Comparison of ENCODE assay signal across 18 cellular contexts in the genomic region with DNA sequence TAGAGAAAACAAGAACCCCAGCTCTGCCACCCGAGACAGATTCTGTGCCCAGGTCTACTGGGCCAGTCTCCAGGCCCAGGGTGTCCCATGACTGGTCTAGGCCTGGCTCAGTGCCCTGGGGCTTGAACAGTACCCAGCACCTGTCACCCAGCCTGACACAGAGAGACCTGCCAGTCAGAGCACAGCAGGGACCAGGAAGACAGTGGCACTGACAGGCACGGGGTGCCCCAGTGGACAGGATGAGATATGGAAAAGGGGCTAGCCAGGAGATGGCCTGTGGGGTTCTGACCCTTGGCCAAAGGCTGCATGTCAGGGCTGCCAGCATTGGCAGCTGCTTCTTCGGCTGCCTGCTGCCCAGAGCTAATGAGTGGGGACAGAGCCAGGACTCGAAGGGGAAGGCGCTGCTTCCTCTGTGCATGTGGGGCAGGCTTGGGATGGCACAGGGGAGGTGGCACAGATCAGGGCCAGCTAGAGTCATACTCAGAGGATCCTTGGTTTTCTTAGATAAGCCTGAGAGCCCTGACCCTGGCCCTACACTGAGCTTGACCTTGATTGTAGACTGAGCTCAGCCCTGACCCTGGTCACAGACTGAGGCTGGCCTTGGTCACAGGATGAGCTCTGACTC. TPM values are rescaled to one million over a fixed set of nuclear protein-coding genes. Genes with fewer than 3 reads are reported as not detected.
DNase-seq lines count a peak whose midpoint lies in the region; ATAC-seq, FAIRE-seq and TF ChIP-seq lines count a peak whose summit lies in the region.
"Had no signal": no experiment of that assay in that cellular context is flagged by ENCODE, and none has a peak within 500 bp of the region (broad histone marks: within the 10 kb centered on the region; RNA-seq: fewer than 3 reads in every experiment).

No MANE protein-coding gene starts in this region.

- no peaks in the 10 kb centered on the region for H3K9me3 Mint-ChIP-seq in neural crest cell
- no peaks in the 10 kb centered on the region for H3K9me3 Mint-ChIP-seq in activated CD4-positive, alpha-beta memory T cell treated with anti-CD3 and anti-CD28 coated beads, Interleukin-2, amount 10 ng/mL, durations not matched to agents 7 days and 5 days
- H3K9me3 Mint-ChIP-seq: activated naive CD4-positive, alpha-beta T cell treated with anti-CD3 and anti-CD28 coated beads, Interleukin-2, amount 50 U/mL, for 72 hours; naive thymus-derived CD4-positive, alpha-beta T cell had no signal

- H3K4me1 ChIP-seq in right lobe of liver, result peaks cover 0 to 14% (median 4%) of the 10 kb centered on the region in 4 donors
- no peaks in the 10 kb centered on the region for H3K4me1 ChIP-seq in HepG2 (ENCODE audit: insufficient read depth, low read length)
- peaks cover 0 to 29% (median 16%) of the 10 kb centered on the region in 4 donors for H3K4me1 ChIP-seq in tibial artery
- H3K4me1 ChIP-seq: Peyer's patch had no signal

- POLR2A ChIA-PET in HepG2 (lab: Yijun Ruan, JAX), result no interaction called here
- POLR2A ChIA-PET in activated CD4-positive, alpha-beta memory T cell treated with anti-CD3 and anti-CD28 coated beads, Interleukin-2, amount 10 ng/mL, durations not matched to agents 7 days and 5 days (lab: Charles Lee), result no interaction called here

- DNase-seq in right lobe of liver (peak; percentile 76 to 89 (median 86)), HepG2 (ENCODE audit: low spot score) (no peak), neural crest cell (ENCODE audit: low read depth, low spot score) (no peak), tibial artery (peak; percentile 59 to 90), COR-L47 (lab: John Stamatoyannopoulos, UW) (no peak)
- DNase-seq in activated CD4-positive, alpha-beta memory T cell treated with anti-CD3 and anti-CD28 coated beads, Interleukin-2, amount 10 ng/mL, durations not matched to agents 7 days and 5 days, result no peak
- no peak for DNase-seq in activated CD4-positive, alpha-beta T cell treated with anti-CD3 and anti-CD28 coated beads, Interleukin-2, amount 50 U/mL, for 48 hours
- DNase-seq: activated CD8-positive, alpha-beta memory T cell treated with anti-CD3 and anti-CD28 coated beads, Interleukin-2, amount 10 ng/mL, durations not matched to agents 7 days and 5 days; DMS79 treated with DMSO at 0.1 percent for 48 hours; kidney; naive thymus-derived CD4-positive, alpha-beta T cell; Peyer's patch; T1000 had no signal

- no peaks in the 10 kb centered on the region for H3K27me3 ChIP-seq in right lobe of liver
- H3K27me3 ChIP-seq in HepG2 (ENCODE audit: control insufficient read depth in 1 of 2, insufficient read depth in 2 of 2, low read length in 2 of 2), result peaks cover 0 to 34% of the 10 kb centered on the region in 2 experiments; a peak in 2 of 5 replicates
- H3K27me3 ChIP-seq in tibial artery, result peaks cover 0 to 6% of the 10 kb centered on the region in 2 donors
- H3K27me3 ChIP-seq: Peyer's patch had no signal

- H4K20me1 ChIP-seq in HepG2 (ENCODE audit: insufficient read depth, low read length), result no peaks in the 10 kb centered on the region

- no peaks in the 10 kb centered on the region for H3K9me3 ChIP-seq in right lobe of liver
- H3K9me3 ChIP-seq in HepG2 (ENCODE audit: low read length), result no peaks in the 10 kb centered on the region
- no peaks in the 10 kb centered on the region for H3K9me3 ChIP-seq in tibial artery
- H3K9me3 ChIP-seq: Peyer's patch had no signal

- ATAC-seq in right lobe of liver (peak; percentile 90 to 96 (median 92)), HepG2 (no peak), esophagus mucosa (peak; percentile 43)
- ATAC-seq: activated CD8-positive, alpha-beta memory T cell treated with anti-CD3 and anti-CD28 coated beads, Interleukin-2, amount 10 ng/mL, durations not matched to agents 7 days and 5 days; activated naive CD4-positive, alpha-beta T cell treated with anti-CD3 and anti-CD28 coated beads, Interleukin-2, amount 50 U/mL, for 72 hours; GM12878; naive thymus-derived CD4-positive, alpha-beta T cell had no signal

- no peaks in the 10 kb centered on the region for H3K27me3 Mint-ChIP-seq in neural crest cell (ENCODE audit: low read depth)
- H3K27me3 Mint-ChIP-seq in activated CD4-positive, alpha-beta memory T cell treated with anti-CD3 and anti-CD28 coated beads, Interleukin-2, amount 10 ng/mL, durations not matched to agents 7 days and 5 days, result peaks cover 14% of the 10 kb centered on the region

- no peaks in the 10 kb centered on the region for H3K79me2 ChIP-seq in HepG2 (ENCODE audit: insufficient read depth, low read length)

- no TSS peak for BruUV-seq in HepG2 (replicated peaks; lab: Mats Ljungman, UMichigan)

- H3K27ac Mint-ChIP-seq in neural crest cell (ENCODE audit: unreplicated experiment), result peak overlapping the region; percentile 52
- H3K27ac Mint-ChIP-seq in activated CD4-positive, alpha-beta memory T cell treated with anti-CD3 and anti-CD28 coated beads, Interleukin-2, amount 10 ng/mL, durations not matched to agents 7 days and 5 days, result no peak overlapping the region
- H3K27ac Mint-ChIP-seq: activated CD8-positive, alpha-beta memory T cell treated with anti-CD3 and anti-CD28 coated beads, Interleukin-2, amount 10 ng/mL, durations not matched to agents 7 days and 5 days; naive thymus-derived CD4-positive, alpha-beta T cell had no signal

- H3K36me3 ChIP-seq in right lobe of liver, result no peaks in the 10 kb centered on the region
- no peaks in the 10 kb centered on the region for H3K36me3 ChIP-seq in HepG2 (replicated peaks in 1 of 2; ENCODE audit: control insufficient read depth in 1 of 2, insufficient read depth in 2 of 2, low read length in 2 of 2)
- no peaks in the 10 kb centered on the region for H3K36me3 ChIP-seq in tibial artery
- H3K36me3 ChIP-seq: Peyer's patch had no signal

- TF ChIP-seq CTCF in right lobe of liver (IDR thresholded peaks at IDR 0.05) (no peak), HepG2 (CRISPR knock-in tag; IDR thresholded peaks at IDR 0.05) (no peak), neural crest cell (conservative IDR thresholded peaks at IDR 0.05) (no peak), tibial artery (IDR thresholded peaks at IDR 0.05) (no peak)

- no peak for TF ChIP-seq RAD21 in HepG2 (CRISPR knock-in tag; IDR thresholded peaks at IDR 0.05)

- no peak overlapping the region for H3K4me2 ChIP-seq in HepG2 (ENCODE audit: low read depth, low read length)

- no peak for FAIRE-seq in HepG2 (lab: Jason Lieb, UNC)
- FAIRE-seq: GM12878, H54, kidney had no signal

- H3K27ac ChIP-seq in right lobe of liver (no peak overlapping the region), HepG2 (ENCODE audit: extremely low read length, insufficient read depth, low read length) (no peak overlapping the region), tibial artery (peak overlapping the region; percentile 1 to 42)
- H3K27ac ChIP-seq: Peyer's patch had no signal

- H3K4me1 Mint-ChIP-seq in neural crest cell, result peaks cover 35% of the 10 kb centered on the region
- H3K4me1 Mint-ChIP-seq in activated CD4-positive, alpha-beta memory T cell treated with anti-CD3 and anti-CD28 coated beads, Interleukin-2, amount 10 ng/mL, durations not matched to agents 7 days and 5 days, result no peaks in the 10 kb centered on the region
- H3K4me1 Mint-ChIP-seq: activated CD8-positive, alpha-beta memory T cell treated with anti-CD3 and anti-CD28 coated beads, Interleukin-2, amount 10 ng/mL, durations not matched to agents 7 days and 5 days; naive thymus-derived CD4-positive, alpha-beta T cell had no signal

- in situ Hi-C loops in HepG2 (cut with HindIII; ENCODE audit: extremely low pct_ligation_motif_present, low pct_unique_long_range_greater_than_20kb), result no loop called here

- TF ChIP-seq EP300 in HepG2 (IDR thresholded peaks at IDR 0.05; ENCODE audit: low read depth in 2 of 2, low read length in 2 of 2) (no peak), HepG2 (CRISPR knock-in tag; IDR thresholded peaks at IDR 0.05; ENCODE audit: borderline replicate concordance) (no peak)

- CTCF ChIA-PET in HepG2 (lab: Yijun Ruan, JAX; ENCODE audit: low intra/inter-chr PET ratio, low total read pairs), result no interaction called here
- CTCF ChIA-PET in activated CD4-positive, alpha-beta memory T cell treated with anti-CD3 and anti-CD28 coated beads, Interleukin-2, amount 10 ng/mL, durations not matched to agents 7 days and 5 days (lab: Charles Lee), result interaction anchor here (0.6 kb wide), 1 partner anchor 203 kb away, joined by 3 read pairs; no protein-coding TSS in a partner anchor

- no peak overlapping the region for H3K4me3 ChIP-seq in right lobe of liver
- H3K4me3 ChIP-seq in HepG2 (replicated peaks in 1 of 3; ENCODE audit: insufficient read depth in 1 of 3, low read depth in 2 of 3, low read length in 3 of 3), result no peak overlapping the region
- no peak overlapping the region for H3K4me3 ChIP-seq in tibial artery
- H3K4me3 ChIP-seq: GM12878, Peyer's patch had no signal

- H3K9ac ChIP-seq in HepG2 (ENCODE audit: insufficient read depth, low read depth, low read length), result no peak overlapping the region

- no peak overlapping the region for H2AFZ ChIP-seq in HepG2 (ENCODE audit: low read length)

- H3K36me3 Mint-ChIP-seq in neural crest cell (ENCODE audit: low read depth), result no peaks in the 10 kb centered on the region
- H3K36me3 Mint-ChIP-seq in activated CD4-positive, alpha-beta memory T cell treated with anti-CD3 and anti-CD28 coated beads, Interleukin-2, amount 10 ng/mL, durations not matched to agents 7 days and 5 days (ENCODE audit: low read depth), result no peaks in the 10 kb centered on the region
- H3K36me3 Mint-ChIP-seq: activated CD8-positive, alpha-beta memory T cell treated with anti-CD3 and anti-CD28 coated beads, Interleukin-2, amount 10 ng/mL, durations not matched to agents 7 days and 5 days; activated naive CD4-positive, alpha-beta T cell treated with anti-CD3 and anti-CD28 coated beads, Interleukin-2, amount 50 U/mL, for 72 hours; naive thymus-derived CD4-positive, alpha-beta T cell had no signal

- intact Hi-C loops in right lobe of liver (cut with DNase I) (no loop called here), HepG2 (cut with micrococcal nuclease; ENCODE audit: unreplicated experiment) (no loop called here), tibial artery (cut with DNase I; ENCODE audit: low total_unique reads) (no loop called here)

- no CpG with 5 or more reads among the region's 5 CpGs for WGBS in right lobe of liver (ENCODE audit: insufficient coverage, low coverage, low lambda C conversion rate, missing lambda C conversion rate)
- WGBS in HepG2 (ENCODE audit: low lambda C conversion rate), result 40% methylated on average over 4 of the region's 5 CpGs

- TF ChIP-seq POLR2A in right lobe of liver (IDR thresholded peaks at IDR 0.05) (no peak), HepG2 (IDR thresholded peaks at IDR 0.05; ENCODE audit: insufficient read depth in 1 of 2, low read depth in 2 of 2, low read length in 2 of 2) (no peak)

- no peak overlapping the region for H3K4me3 Mint-ChIP-seq in neural crest cell
- no peak overlapping the region for H3K4me3 Mint-ChIP-seq in activated CD4-positive, alpha-beta memory T cell treated with anti-CD3 and anti-CD28 coated beads, Interleukin-2, amount 10 ng/mL, durations not matched to agents 7 days and 5 days
- H3K4me3 Mint-ChIP-seq: activated CD8-positive, alpha-beta memory T cell treated with anti-CD3 and anti-CD28 coated beads, Interleukin-2, amount 10 ng/mL, durations not matched to agents 7 days and 5 days; naive thymus-derived CD4-positive, alpha-beta T cell had no signal

RNA-seq across cellular contexts. Expression of gene CCDC33, which starts 15.2 kb away (rescaled TPM):
- total RNA-seq in right lobe of liver (not detected), HepG2 (2016; rRNA removed; fragmentation: Illumina TruSeq; extraction: Trizol) (not detected in 2 replicates), esophagus mucosa (0.32 TPM), neural crest cell (15.1 and 15.6 TPM in 2 replicates)
- not detected in 2 replicates for total RNA-seq in HepG2 (2016; cell fraction: cytosol; rRNA removed; fragmentation: Illumina TruSeq; extraction: Trizol; ENCODE audit: low read depth)
- total RNA-seq in HepG2 (2016; cell fraction: insoluble cytoplasmic fraction; rRNA removed; fragmentation: Illumina TruSeq; extraction: Trizol), result not detected in 2 replicates
- 0.14 and 0.53 TPM in 2 replicates for total RNA-seq in HepG2 (2016; cell fraction: membrane; rRNA removed; fragmentation: Illumina TruSeq; extraction: Trizol)
- not detected in 2 replicates for total RNA-seq in HepG2 (2016; cell fraction: nucleus; rRNA removed; fragmentation: Illumina TruSeq; extraction: Trizol)
- 0.08 and 0.30 TPM in 2 replicates for polyA plus RNA-seq in HepG2 (2011; rRNA removed)
- polyA plus RNA-seq in HepG2 (2011; cell fraction: cytosol; rRNA removed), result 0.05 and 0.09 TPM in 2 replicates
- polyA plus RNA-seq in HepG2 (2011; cell fraction: nucleus; rRNA removed), result 0.35 TPM in 1 of 2 replicates, not detected in the other
- 0.20 TPM in 1 of 2 replicates, not detected in the other for polyA plus RNA-seq in HepG2 (2012)
- polyA plus RNA-seq in HepG2 (2016; cell fraction: cytosol; fragmentation: Illumina TruSeq; extraction: Trizol; ENCODE audit: low read depth), result 0.25 and 0.37 TPM in 2 replicates
- polyA plus RNA-seq in HepG2 (2016; cell fraction: insoluble cytoplasmic fraction; fragmentation: Illumina TruSeq; extraction: Trizol; ENCODE audit: low read depth), result not detected in 2 replicates
- polyA plus RNA-seq in HepG2 (2016; cell fraction: membrane; fragmentation: Illumina TruSeq; extraction: Trizol; ENCODE audit: low read depth), result 0.37 and 0.68 TPM in 2 replicates
- not detected in 2 replicates for polyA plus RNA-seq in HepG2 (2016; cell fraction: nucleus; fragmentation: Illumina TruSeq; extraction: Trizol; ENCODE audit: insufficient read depth, low read depth)
- polyA minus RNA-seq in HepG2 (2011; rRNA and poly(A)+ RNA removed; ENCODE audit: low replicate concordance), result 0.14 TPM in 1 of 2 replicates, not detected in the other
- polyA minus RNA-seq in HepG2 (2011; cell fraction: cytosol; rRNA and poly(A)+ RNA removed), result not detected in 2 replicates
- polyA minus RNA-seq in HepG2 (2011; cell fraction: nucleus; rRNA and poly(A)+ RNA removed), result not detected in 2 replicates
- not detected for total RNA-seq in activated CD4-positive, alpha-beta memory T cell treated with anti-CD3 and anti-CD28 coated beads, Interleukin-2, amount 10 ng/mL, durations not matched to agents 7 days and 5 days
- total RNA-seq: activated CD8-positive, alpha-beta memory T cell treated with anti-CD3 and anti-CD28 coated beads, Interleukin-2, amount 10 ng/mL, durations not matched to agents 7 days and 5 days; activated naive CD4-positive, alpha-beta T cell treated with anti-CD3 and anti-CD28 coated beads, Interleukin-2, amount 50 U/mL, for 72 hours; naive thymus-derived CD4-positive, alpha-beta T cell; NCI-H460 had no signal
- polyA plus RNA-seq: naive thymus-derived CD4-positive, alpha-beta T cell had no signal

RNA-seq across cellular contexts. Expression of gene STRA6, which starts 48.7 kb away (rescaled TPM):
- under 1 TPM in 1 of 6 experiments, not detected in 5; 0.12 TPM for total RNA-seq in right lobe of liver
- total RNA-seq in HepG2 (2016; rRNA removed; fragmentation: Illumina TruSeq; extraction: Trizol), result 0.81 and 2.1 TPM in 2 replicates
- 0.81 and 1.1 TPM in 2 replicates for total RNA-seq in HepG2 (2016; cell fraction: cytosol; rRNA removed; fragmentation: Illumina TruSeq; extraction: Trizol; ENCODE audit: low read depth)
- 0.77 and 3.1 TPM in 2 replicates for total RNA-seq in HepG2 (2016; cell fraction: insoluble cytoplasmic fraction; rRNA removed; fragmentation: Illumina TruSeq; extraction: Trizol)
- total RNA-seq in HepG2 (2016; cell fraction: membrane; rRNA removed; fragmentation: Illumina TruSeq; extraction: Trizol), result 0.83 and 1.1 TPM in 2 replicates
- 2.8 and 4.4 TPM in 2 replicates for total RNA-seq in HepG2 (2016; cell fraction: nucleus; rRNA removed; fragmentation: Illumina TruSeq; extraction: Trizol)
- polyA plus RNA-seq in HepG2 (2011; rRNA removed), result 1.6 TPM in 2 replicates
- 0.79 and 1.0 TPM in 2 replicates for polyA plus RNA-seq in HepG2 (2011; cell fraction: cytosol; rRNA removed)
- 5.5 and 10.9 TPM in 2 replicates for polyA plus RNA-seq in HepG2 (2011; cell fraction: nucleus; rRNA removed)
- polyA plus RNA-seq in HepG2 (2012), result 0.88 and 1.1 TPM in 2 replicates
- polyA plus RNA-seq in HepG2 (2016; cell fraction: cytosol; fragmentation: Illumina TruSeq; extraction: Trizol; ENCODE audit: low read depth), result 0.44 and 0.51 TPM in 2 replicates
- polyA plus RNA-seq in HepG2 (2016; cell fraction: insoluble cytoplasmic fraction; fragmentation: Illumina TruSeq; extraction: Trizol; ENCODE audit: low read depth), result 0.60 and 2.1 TPM in 2 replicates
- polyA plus RNA-seq in HepG2 (2016; cell fraction: membrane; fragmentation: Illumina TruSeq; extraction: Trizol; ENCODE audit: low read depth), result 0.18 and 0.78 TPM in 2 replicates
- 6.0 and 6.9 TPM in 2 replicates for polyA plus RNA-seq in HepG2 (2016; cell fraction: nucleus; fragmentation: Illumina TruSeq; extraction: Trizol; ENCODE audit: insufficient read depth, low read depth)
- 2.4 and 2.8 TPM in 2 replicates for polyA minus RNA-seq in HepG2 (2011; rRNA and poly(A)+ RNA removed; ENCODE audit: low replicate concordance)
- 0.59 and 1.4 TPM in 2 replicates for polyA minus RNA-seq in HepG2 (2011; cell fraction: cytosol; rRNA and poly(A)+ RNA removed)
- 2.2 and 4.2 TPM in 2 replicates for polyA minus RNA-seq in HepG2 (2011; cell fraction: nucleus; rRNA and poly(A)+ RNA removed)
- total RNA-seq in esophagus mucosa, result 1.5 TPM
- total RNA-seq in neural crest cell, result 138 and 146 TPM in 2 replicates
- not detected for total RNA-seq in activated CD4-positive, alpha-beta memory T cell treated with anti-CD3 and anti-CD28 coated beads, Interleukin-2, amount 10 ng/mL, durations not matched to agents 7 days and 5 days
- total RNA-seq: naive thymus-derived CD4-positive, alpha-beta T cell had no signal
- polyA plus RNA-seq: naive thymus-derived CD4-positive, alpha-beta T cell had no signal

Comparison
In these comparisons a context has a peak if more than half of its experiments do, and no peak if none do; other contexts are left out.
1. DNase-seq: peak in right lobe of liver (3 of 3) and tibial artery (2 of 2); none in HepG2 (single experiment), neural crest cell (single experiment), COR-L47 (single experiment), activated CD4-positive, alpha-beta memory T cell treated with anti-CD3 and anti-CD28 coated beads, Interleukin-2, amount 10 ng/mL, durations not matched to agents 7 days and 5 days (single experiment) and activated CD4-positive, alpha-beta T cell treated with anti-CD3 and anti-CD28 coated beads, Interleukin-2, amount 50 U/mL, for 48 hours (0 of 2).
2. H3K27ac ChIP-seq: peak in tibial artery (2 of 2); none in right lobe of liver (0 of 3) and HepG2 (single experiment).
3. RNA of gene CCDC33, which starts 15.2 kb away (total RNA-seq): 15.1 to 15.6 TPM in neural crest cell; 0.32 TPM in esophagus mucosa (single experiment), 0.14 to 0.53 TPM in HepG2, not detected in activated CD4-positive, alpha-beta memory T cell treated with anti-CD3 and anti-CD28 coated beads, Interleukin-2, amount 10 ng/mL, durations not matched to agents 7 days and 5 days and not detected in right lobe of liver; every median in the first group is over 10 times any median in the second.
4. RNA of gene STRA6, which starts 48.7 kb away (total RNA-seq): 138 to 146 TPM in neural crest cell; 0.77 to 4.4 TPM in HepG2, 1.5 TPM in esophagus mucosa (single experiment), not detected in activated CD4-positive, alpha-beta memory T cell treated with anti-CD3 and anti-CD28 coated beads, Interleukin-2, amount 10 ng/mL, durations not matched to agents 7 days and 5 days and 0.12 TPM in right lobe of liver; every median in the first group is over 10 times any median in the second.